11 cellular contexts compared by ENCODE assay signal in the genomic region with DNA sequence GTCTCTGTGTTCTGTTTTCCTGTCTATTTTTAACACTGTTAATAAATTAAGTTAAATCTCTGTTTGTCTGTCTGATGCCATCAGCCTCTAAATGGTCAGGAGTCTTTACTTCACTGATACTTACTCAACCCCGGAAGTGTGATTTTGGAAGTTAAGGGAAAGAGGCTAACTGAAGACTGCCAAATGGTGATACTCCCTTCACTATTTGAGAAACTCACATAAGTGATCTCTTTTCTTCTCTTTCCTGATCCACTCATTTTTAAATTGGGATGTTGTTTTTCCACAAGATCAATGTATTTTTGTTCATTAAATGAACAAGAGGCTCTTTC. TPM values are rescaled to one million over a fixed set of nuclear protein-coding genes. Genes with fewer than 3 reads are reported as not detected.
DNase-seq lines count a peak whose midpoint lies in the region; ATAC-seq and TF ChIP-seq lines count a peak whose summit lies in the region.
"Had no signal": no experiment of that assay in that cellular context is flagged by ENCODE, and none has a peak within 500 bp of the region (broad histone marks: within the 10 kb centered on the region; RNA-seq: fewer than 3 reads in every experiment).

No MANE protein-coding gene starts in this region.

- H3K9me3 ChIP-seq in A673 (ENCODE audit: low read depth, low read length, poor library complexity, severe bottlenecking) (no peaks in the 10 kb centered on the region), adrenal gland (replicated peaks in 1 of 3) (no peaks in the 10 kb centered on the region)
- H3K9me3 ChIP-seq in effector memory CD4-positive, alpha-beta T cell (ENCODE audit: control insufficient read depth, low read length), result no peaks in the 10 kb centered on the region

- BruUV-seq in A673 (replicated peaks; lab: Mats Ljungman, UMichigan), result no TSS peak

- H3K4me3 ChIP-seq in A673 (ENCODE audit: low read depth, low read length, poor library complexity, severe bottlenecking) (no peak overlapping the region), adrenal gland (peak overlapping the region in 1 of 4 donors; percentile 41)
- H3K4me3 ChIP-seq in effector memory CD4-positive, alpha-beta T cell (ENCODE audit: insufficient read depth, low read depth, low read length, poor library complexity, severe bottlenecking), result no peak overlapping the region

- H3K27me3 ChIP-seq in A673 (replicated peaks; ENCODE audit: insufficient read depth, low read depth, low read length, poor library complexity) (no peaks in the 10 kb centered on the region), adrenal gland (no peaks in the 10 kb centered on the region)
- no peaks in the 10 kb centered on the region for H3K27me3 ChIP-seq in effector memory CD4-positive, alpha-beta T cell (replicated peaks; ENCODE audit: control insufficient read depth, insufficient read depth, low read length, poor library complexity, severe bottlenecking)

- H3K27me3 Mint-ChIP-seq in activated naive CD8-positive, alpha-beta T cell treated with anti-CD3 and anti-CD28 coated beads, Interleukin-2, amount 10 ng/mL, durations not matched to agents 7 days and 5 days, result peaks cover 2% of the 10 kb centered on the region
- H3K27me3 Mint-ChIP-seq in immature natural killer cell (ENCODE audit: low read depth in 3 of 3), result peaks cover 0 to 3% (median 0%) of the 10 kb centered on the region in 3 donors
- H3K27me3 Mint-ChIP-seq in stimulated activated memory B cell treated with anti-CD40 and anti-IgM and Interleukin-4, amounts not matched to agents 10 μg/mL and 1 μg/mL and 100 μg/mL, for 72 hours, result no peaks in the 10 kb centered on the region

- H3K27ac Mint-ChIP-seq in activated naive CD8-positive, alpha-beta T cell treated with anti-CD3 and anti-CD28 coated beads, Interleukin-2, amount 10 ng/mL, durations not matched to agents 7 days and 5 days, result no peak overlapping the region
- H3K27ac Mint-ChIP-seq in immature natural killer cell, result peak overlapping the region in 5 of 6 donors; percentile 65 to 90 (median 89)
- peak overlapping the region; percentile 76 for H3K27ac Mint-ChIP-seq in stimulated activated memory B cell treated with anti-CD40 and anti-IgM and Interleukin-4, amounts not matched to agents 10 μg/mL and 1 μg/mL and 100 μg/mL, for 72 hours

- H3K4me1 ChIP-seq in A673 (ENCODE audit: insufficient read depth, low read length, poor library complexity, severe bottlenecking) (no peaks in the 10 kb centered on the region), adrenal gland (replicated peaks in 1 of 2) (no peaks in the 10 kb centered on the region)
- no peaks in the 10 kb centered on the region for H3K4me1 ChIP-seq in effector memory CD4-positive, alpha-beta T cell (ENCODE audit: control insufficient read depth, insufficient read depth, low read length, poor library complexity, severe bottlenecking)

- POLR2A ChIA-PET in activated naive CD8-positive, alpha-beta T cell treated with anti-CD3 and anti-CD28 coated beads, Interleukin-2, amount 10 ng/mL, durations not matched to agents 7 days and 5 days (lab: Charles Lee), result interaction anchor here (0.7 kb wide), 1 partner anchor 33 kb away, joined by 3 read pairs; no protein-coding TSS in a partner anchor
- POLR2A ChIA-PET in A673 (lab: Charles Lee; ENCODE audit: low non-redundant PET), result no interaction called here

- H3K36me3 ChIP-seq in A673 (ENCODE audit: insufficient read depth, low read length, poor library complexity, severe bottlenecking), result no peaks in the 10 kb centered on the region
- no peaks in the 10 kb centered on the region for H3K36me3 ChIP-seq in effector memory CD4-positive, alpha-beta T cell (ENCODE audit: control insufficient read depth, insufficient read depth, low read length)
- H3K36me3 ChIP-seq in adrenal gland (replicated peaks in 1 of 2), result no peaks in the 10 kb centered on the region

- peaks cover 4% of the 10 kb centered on the region for H3K9me3 Mint-ChIP-seq in activated naive CD8-positive, alpha-beta T cell treated with anti-CD3 and anti-CD28 coated beads, Interleukin-2, amount 10 ng/mL, durations not matched to agents 7 days and 5 days
- H3K9me3 Mint-ChIP-seq in immature natural killer cell, result no peaks in the 10 kb centered on the region
- H3K9me3 Mint-ChIP-seq in stimulated activated memory B cell treated with anti-CD40 and anti-IgM and Interleukin-4, amounts not matched to agents 10 μg/mL and 1 μg/mL and 100 μg/mL, for 72 hours, result no peaks in the 10 kb centered on the region

- 46 to 66% (median 62%) methylated on average over 1 of the region's 1 CpG for WGBS in adrenal gland, 4 donors

- no peak for TF ChIP-seq POLR2A in adrenal gland (IDR thresholded peaks at IDR 0.05)

- TF ChIP-seq CTCF in A673 (conservative IDR thresholded peaks at IDR 0.05; ENCODE audit: low read depth, low read length) (no peak), adrenal gland (IDR thresholded peaks at IDR 0.05) (no peak)

- peak overlapping the region; percentile 22 for H3K4me3 Mint-ChIP-seq in activated naive CD8-positive, alpha-beta T cell treated with anti-CD3 and anti-CD28 coated beads, Interleukin-2, amount 10 ng/mL, durations not matched to agents 7 days and 5 days
- H3K4me3 Mint-ChIP-seq in immature natural killer cell, result peak overlapping the region; percentile 73 to 87 (median 78)
- H3K4me3 Mint-ChIP-seq in stimulated activated memory B cell treated with anti-CD40 and anti-IgM and Interleukin-4, amounts not matched to agents 10 μg/mL and 1 μg/mL and 100 μg/mL, for 72 hours, result no peak overlapping the region

- H3K4me1 Mint-ChIP-seq in activated naive CD8-positive, alpha-beta T cell treated with anti-CD3 and anti-CD28 coated beads, Interleukin-2, amount 10 ng/mL, durations not matched to agents 7 days and 5 days, result peaks cover 10% of the 10 kb centered on the region
- peaks cover 41 to 53% of the 10 kb centered on the region in 2 donors for H3K4me1 Mint-ChIP-seq in immature natural killer cell
- peaks cover 32% of the 10 kb centered on the region for H3K4me1 Mint-ChIP-seq in stimulated activated memory B cell treated with anti-CD40 and anti-IgM and Interleukin-4, amounts not matched to agents 10 μg/mL and 1 μg/mL and 100 μg/mL, for 72 hours

- DNase-seq in activated naive CD8-positive, alpha-beta T cell treated with anti-CD3 and anti-CD28 coated beads, Interleukin-2, amount 10 ng/mL, durations not matched to agents 7 days and 5 days, result no peak
- DNase-seq in immature natural killer cell, result no peak
- no peak for DNase-seq in A673 (ENCODE audit: low spot score)
- no peak for DNase-seq in effector memory CD4-positive, alpha-beta T cell
- DNase-seq in adrenal gland, result no peak
- no peak for DNase-seq in UCSD-AML1 (lab: John Stamatoyannopoulos, UW; ENCODE audit: unreplicated experiment)
- DNase-seq: cortex of kidney, DMS79 had no signal

- H3K36me3 Mint-ChIP-seq in activated naive CD8-positive, alpha-beta T cell treated with anti-CD3 and anti-CD28 coated beads, Interleukin-2, amount 10 ng/mL, durations not matched to agents 7 days and 5 days, result peaks cover 28% of the 10 kb centered on the region
- H3K36me3 Mint-ChIP-seq in immature natural killer cell, result peaks cover 25 to 30% (median 25%) of the 10 kb centered on the region in 3 donors
- H3K36me3 Mint-ChIP-seq in stimulated activated memory B cell treated with anti-CD40 and anti-IgM and Interleukin-4, amounts not matched to agents 10 μg/mL and 1 μg/mL and 100 μg/mL, for 72 hours, result no peaks in the 10 kb centered on the region

- ATAC-seq in GM21723 (IDR thresholded peaks at IDR 0.05; ENCODE audit: unreplicated experiment), result peak; percentile 32
- ATAC-seq in activated naive CD8-positive, alpha-beta T cell treated with anti-CD3 and anti-CD28 coated beads, Interleukin-2, amount 10 ng/mL, durations not matched to agents 7 days and 5 days (ENCODE audit: low read depth), result no peak
- no peak for ATAC-seq in stimulated activated memory B cell treated with anti-CD40 and anti-IgM and Interleukin-4, amounts not matched to agents 10 μg/mL and 1 μg/mL and 100 μg/mL, for 72 hours

- intact Hi-C loops in A673 (cut with micrococcal nuclease; ENCODE audit: unreplicated experiment), result no loop called here
- intact Hi-C loops in adrenal gland (cut with DNase I), result no loop called here

- no peak overlapping the region for H3K27ac ChIP-seq in A673 (ENCODE audit: low read depth, low read length, poor library complexity, severe bottlenecking)
- H3K27ac ChIP-seq in effector memory CD4-positive, alpha-beta T cell (ENCODE audit: insufficient read depth, low read length, poor library complexity, severe bottlenecking), result no peak overlapping the region
- H3K27ac ChIP-seq in adrenal gland, result peak overlapping the region in 2 of 5 donors; percentile 45 to 67

- CTCF ChIA-PET in A673 (lab: Charles Lee), result no interaction called here

RNA-seq across cellular contexts. Expression of a gene that starts 0.4 kb away (rescaled TPM):
- total RNA-seq in activated naive CD8-positive, alpha-beta T cell treated with anti-CD3 and anti-CD28 coated beads, Interleukin-2, amount 10 ng/mL, durations not matched to agents 7 days and 5 days, result not detected
- polyA plus RNA-seq in immature natural killer cell (not detected), adrenal gland (under 1 TPM; 0.29 to 0.64 (median 0.34) TPM)
- total RNA-seq in A673 (2021) (not detected in 2 replicates), adrenal gland (1 to 10 TPM in 3 of 8 donors, under 1 TPM in 1, not detected in 4; 0.21 to 2.8 (median 1.1) TPM)
- total RNA-seq: SK-MEL-5 had no signal
